In genomic region chr11:94459576-94459975, GRCh38 we compare ENCODE assay signal across 20 cellular contexts. TPM values are rescaled to one million over a fixed set of nuclear protein-coding genes. Genes with fewer than 3 reads are reported as not detected.
DNase-seq lines count a peak whose midpoint lies in the region; ATAC-seq, FAIRE-seq and TF ChIP-seq lines count a peak whose summit lies in the region.
"Had no signal": no experiment of that assay in that cellular context is flagged by ENCODE, and none has a peak within 500 bp of the region (broad histone marks: within the 10 kb centered on the region; RNA-seq: fewer than 3 reads in every experiment).

No MANE protein-coding gene starts in this region.

- H3K27ac ChIP-seq in GM12878 (ENCODE audit: control insufficient read depth, insufficient read depth), result peak overlapping the region; percentile 32
- H3K27ac ChIP-seq: BLaER1 had no signal

- CTCF ChIA-PET in GM12878 (lab: Yijun Ruan, JAX), result interaction anchor here (1.1 to 1.8 kb wide), 5 partner anchors 33 to 288 kb away, joined by 3 to 5 read pairs (median 3); no protein-coding TSS in a partner anchor
- CTCF ChIA-PET in activated CD4-positive, alpha-beta memory T cell treated with anti-CD3 and anti-CD28 coated beads for 36 hours (lab: Charles Lee), result no interaction called here

- no peaks in the 10 kb centered on the region for H3K4me1 Mint-ChIP-seq in activated CD4-positive, alpha-beta memory T cell treated with anti-CD3 and anti-CD28 coated beads for 36 hours (ENCODE audit: low read depth)
- H3K4me1 Mint-ChIP-seq: H9 had no signal

- H3K4me1 ChIP-seq in GM12878 (ENCODE audit: control insufficient read depth, insufficient read depth, low read length), result peaks cover 9% of the 10 kb centered on the region; the same call in 1 of the 2 replicates
- H3K4me1 ChIP-seq: BLaER1 had no signal

- H3K36me3 Mint-ChIP-seq in activated CD4-positive, alpha-beta memory T cell treated with anti-CD3 and anti-CD28 coated beads for 36 hours, result peaks cover 53% of the 10 kb centered on the region

- DNase-seq in GM12878 (ENCODE audit: low read depth, low spot score) (no peak), mucosa of gallbladder (ENCODE audit: low spot score) (no peak)
- DNase-seq in activated CD4-positive, alpha-beta memory T cell treated with anti-CD3 and anti-CD28 coated beads for 36 hours, result no peak
- DNase-seq: 8988T; AML-193; CD4-positive, CD25-positive, alpha-beta regulatory T cell; DMS53; GF-D8; GOT3; H9; KG1 had no signal

- no peak overlapping the region for H3K27ac Mint-ChIP-seq in activated CD4-positive, alpha-beta memory T cell treated with anti-CD3 and anti-CD28 coated beads for 36 hours
- H3K27ac Mint-ChIP-seq: H9, IgD-negative memory B cell had no signal

- intact Hi-C loops in GM12878 (cut with micrococcal nuclease; ENCODE audit: unreplicated experiment), result no loop called here
- intact Hi-C loops in activated CD4-positive, alpha-beta memory T cell treated with anti-CD3 and anti-CD28 coated beads for 36 hours (cut with micrococcal nuclease), result no loop called here

- BruUV-seq in GM12878 (replicated peaks; lab: Mats Ljungman, UMichigan), result no TSS peak

- no peak overlapping the region for H3K4me3 Mint-ChIP-seq in activated CD4-positive, alpha-beta memory T cell treated with anti-CD3 and anti-CD28 coated beads for 36 hours
- H3K4me3 Mint-ChIP-seq: CD4-positive, CD25-positive, alpha-beta regulatory T cell; H9 had no signal

- H3K9me3 Mint-ChIP-seq in activated CD4-positive, alpha-beta memory T cell treated with anti-CD3 and anti-CD28 coated beads for 36 hours, result no peaks in the 10 kb centered on the region
- H3K9me3 Mint-ChIP-seq: H9 had no signal

- FAIRE-seq in GM12878 (lab: Jason Lieb, UNC), result no peak

- no peaks in the 10 kb centered on the region for H3K79me2 ChIP-seq in GM12878 (ENCODE audit: control insufficient read depth, insufficient read depth, low read length)

- peak; percentile 52 for ATAC-seq in GM18870 (IDR thresholded peaks at IDR 0.05; ENCODE audit: unreplicated experiment)
- peak; percentile 66 for ATAC-seq in HG02678 (IDR thresholded peaks at IDR 0.05; ENCODE audit: unreplicated experiment)
- ATAC-seq in HG02973 (IDR thresholded peaks at IDR 0.05; ENCODE audit: unreplicated experiment), result peak; percentile 51
- peak; percentile 58 for ATAC-seq in GM12878
- no peak for ATAC-seq in GM21360 (IDR thresholded peaks at IDR 0.05; ENCODE audit: unreplicated experiment)
- ATAC-seq in GM21619 (IDR thresholded peaks at IDR 0.05; ENCODE audit: unreplicated experiment), result no peak

- TF ChIP-seq CTCF in GM12878 (IDR thresholded peaks at IDR 0.05 in 2 of 3, conservative IDR thresholded peaks at IDR 0.05 in 1 of 3; ENCODE audit: control insufficient read depth in 2 of 3, extremely low read depth in 1 of 3, insufficient read depth in 1 of 3, low read depth in 3 of 3, low read length in 3 of 3), result no peak

- no peak overlapping the region for H2AFZ ChIP-seq in GM12878 (ENCODE audit: control insufficient read depth, low read depth, low read length)

- H3K27me3 ChIP-seq in GM12878 (replicated peaks in 1 of 2; ENCODE audit: control insufficient read depth in 2 of 2, insufficient read depth in 2 of 2, low read length in 1 of 2), result no peaks in the 10 kb centered on the region
- H3K27me3 ChIP-seq: BLaER1 had no signal

- H3K4me3 ChIP-seq in GM12878, result no peak overlapping the region
- H3K4me3 ChIP-seq: BLaER1 had no signal

- H3K9me3 ChIP-seq in GM12878 (replicated peaks; ENCODE audit: control insufficient read depth, insufficient read depth, low read length), result no peaks in the 10 kb centered on the region
- H3K9me3 ChIP-seq: BLaER1 had no signal

- peaks cover 2 to 9% of the 10 kb centered on the region in 2 experiments for H3K36me3 ChIP-seq in GM12878 (ENCODE audit: control insufficient read depth in 2 of 2, insufficient read depth in 2 of 2, low read length in 1 of 2)

- in situ Hi-C loops in GM12878 (cut with MboI), result no loop called here

- no peak overlapping the region for H3K4me2 ChIP-seq in GM12878 (ENCODE audit: control insufficient read depth, insufficient read depth)
- H3K4me2 ChIP-seq: BLaER1 had no signal

- no peak overlapping the region for H3K9ac ChIP-seq in GM12878 (ENCODE audit: control insufficient read depth, insufficient read depth, low read length)
- H3K9ac ChIP-seq: BLaER1 had no signal

- no peak for TF ChIP-seq EP300 in GM12878 (IDR thresholded peaks at IDR 0.05; ENCODE audit: borderline replicate concordance in 1 of 2, control insufficient read depth in 1 of 2, low read depth in 2 of 2, low read length in 2 of 2)

- H3K27me3 Mint-ChIP-seq in activated CD4-positive, alpha-beta memory T cell treated with anti-CD3 and anti-CD28 coated beads for 36 hours, result no peaks in the 10 kb centered on the region
- H3K27me3 Mint-ChIP-seq: CD4-positive, CD25-positive, alpha-beta regulatory T cell; IgD-negative memory B cell had no signal

- WGBS in GM12878 (ENCODE audit: insufficient coverage, insufficient replicate concordance, low lambda C conversion rate, missing lambda C conversion rate), result 0% methylated on average over 2 of the region's 2 CpGs

- RAD21 ChIA-PET in GM12878 (lab: Charles Lee; ENCODE audit: unreplicated experiment), result interaction anchor here (1.0 to 2.3 kb wide), 2 partner anchors 14 to 33 kb away, joined by 3 to 5 read pairs; no protein-coding TSS in a partner anchor

- H4K20me1 ChIP-seq in GM12878 (ENCODE audit: control insufficient read depth, insufficient read depth), result no peaks in the 10 kb centered on the region
- H4K20me1 ChIP-seq: BLaER1 had no signal

- SMC1A ChIA-PET in GM12878 (lab: Charles Lee; ENCODE audit: uncharacterized antibody, unreplicated experiment), result interaction anchor here (1.1 to 2.2 kb wide), 8 partner anchors 8 to 275 kb away, joined by 3 to 7 read pairs (median 4); no protein-coding TSS in a partner anchor

- TF ChIP-seq POLR2A in GM12878 (IDR thresholded peaks at IDR 0.05; ENCODE audit: low read depth, low read length), result no peak

- POLR2A ChIA-PET in GM12878 (lab: Charles Lee), result interaction anchor here (1.1 kb wide), 1 partner anchor 11 kb away, joined by 3 read pairs; no protein-coding TSS in a partner anchor
- POLR2A ChIA-PET in activated CD4-positive, alpha-beta memory T cell treated with anti-CD3 and anti-CD28 coated beads for 36 hours (lab: Charles Lee), result no interaction called here

- TF ChIP-seq RAD21 in GM12878 (IDR thresholded peaks at IDR 0.05; ENCODE audit: insufficient read depth, low read depth, low read length), result no peak

RNA-seq across cellular contexts. Expression of gene MRE11, which starts 34.1 kb away (rescaled TPM):
- 152 and 163 TPM in 2 replicates for total RNA-seq in GM12878 (2013; cell fraction: nucleolus; rRNA removed)
- total RNA-seq in GM12878 (2014; rRNA removed) (20.1 and 20.2 TPM in 2 replicates), GM12878 (2014; rRNA removed; fragmentation: Illumina TruSeq; extraction: Trizol) (33.2 and 34.5 TPM in 2 replicates), GM12878 (2021) (26.1 and 28.6 TPM in 2 replicates), mucosa of gallbladder (14.8 TPM)
- polyA plus RNA-seq in GM12878 (2011; ENCODE audit: low read depth), result 14.9 TPM
- polyA plus RNA-seq in GM12878 (2011; rRNA removed) (25.2 and 49.8 TPM in 2 replicates), GM12878 (2014; fragmentation: Illumina TruSeq; extraction: Trizol) (32.5 and 40.5 TPM in 2 replicates), GM12878 (2014; fragmentation: Nextera tagmentation; extraction: Ambion mirVana) (10 to 100 TPM; 19.3 to 20.5 TPM), GM12878 (2014; rRNA removed) (16.2 and 20.3 TPM in 2 replicates), GM12878 (2016; fragmentation: Nextera tagmentation; extraction: Ambion mirVana) (10 to 100 TPM; 33.9 to 39.2 TPM)
- 6.5 and 6.6 TPM in 2 replicates for polyA plus RNA-seq in GM12878 (2011; cell fraction: cytosol; rRNA removed)
- 17.9 and 24.4 TPM in 2 replicates for polyA plus RNA-seq in GM12878 (2011; cell fraction: nucleus; rRNA removed)
- 15.6 and 20.3 TPM in 2 replicates for polyA plus RNA-seq in GM12878 (2012)
- polyA minus RNA-seq in GM12878 (2011; rRNA and poly(A)+ RNA removed), result 15.8 and 26.4 TPM in 2 replicates
- 7.8 and 9.6 TPM in 2 replicates for polyA minus RNA-seq in GM12878 (2011; cell fraction: cytosol; rRNA and poly(A)+ RNA removed)
- 19.8 and 26.0 TPM in 2 replicates for polyA minus RNA-seq in GM12878 (2011; cell fraction: nucleus; rRNA and poly(A)+ RNA removed)
- total RNA-seq in activated CD4-positive, alpha-beta memory T cell treated with anti-CD3 and anti-CD28 coated beads for 36 hours, result 10 to 100 TPM; 43.4 to 47.6 TPM

RNA-seq across cellular contexts. Expression of gene ANKRD49, which starts 34.2 kb away (rescaled TPM):
- 38.0 and 40.7 TPM in 2 replicates for total RNA-seq in GM12878 (2013; cell fraction: nucleolus; rRNA removed)
- total RNA-seq in GM12878 (2014; rRNA removed) (19.8 and 25.8 TPM in 2 replicates), GM12878 (2014; rRNA removed; fragmentation: Illumina TruSeq; extraction: Trizol) (38.5 and 39.8 TPM in 2 replicates), GM12878 (2021) (19.2 and 19.8 TPM in 2 replicates), mucosa of gallbladder (14.5 TPM)
- polyA plus RNA-seq in GM12878 (2011; ENCODE audit: low read depth), result 16.7 TPM
- polyA plus RNA-seq in GM12878 (2011; rRNA removed) (45.9 and 62.2 TPM in 2 replicates), GM12878 (2014; fragmentation: Illumina TruSeq; extraction: Trizol) (46.6 and 59.9 TPM in 2 replicates), GM12878 (2014; fragmentation: Nextera tagmentation; extraction: Ambion mirVana) (10 to 100 TPM; 33.2 to 37.1 TPM), GM12878 (2014; rRNA removed) (18.4 and 22.3 TPM in 2 replicates), GM12878 (2016; fragmentation: Nextera tagmentation; extraction: Ambion mirVana) (10 to 100 TPM; 31.7 to 34.1 TPM)
- polyA plus RNA-seq in GM12878 (2011; cell fraction: cytosol; rRNA removed), result 13.4 and 15.7 TPM in 2 replicates
- 30.1 and 42.6 TPM in 2 replicates for polyA plus RNA-seq in GM12878 (2011; cell fraction: nucleus; rRNA removed)
- polyA plus RNA-seq in GM12878 (2012), result 22.3 and 23.9 TPM in 2 replicates
- polyA minus RNA-seq in GM12878 (2011; rRNA and poly(A)+ RNA removed), result 12.1 and 21.4 TPM in 2 replicates
- polyA minus RNA-seq in GM12878 (2011; cell fraction: cytosol; rRNA and poly(A)+ RNA removed), result 4.2 and 6.8 TPM in 2 replicates
- 18.0 and 18.5 TPM in 2 replicates for polyA minus RNA-seq in GM12878 (2011; cell fraction: nucleus; rRNA and poly(A)+ RNA removed)
- 10 to 100 TPM; 18.6 to 19.2 TPM for total RNA-seq in activated CD4-positive, alpha-beta memory T cell treated with anti-CD3 and anti-CD28 coated beads for 36 hours

RNA-seq across cellular contexts. Expression of gene C11orf97, which starts 52.7 kb away (rescaled TPM):
- total RNA-seq in GM12878 (2013; cell fraction: nucleolus; rRNA removed), result not detected in 2 replicates
- total RNA-seq in GM12878 (2014; rRNA removed), result not detected in 2 replicates
- not detected in 2 replicates for total RNA-seq in GM12878 (2014; rRNA removed; fragmentation: Illumina TruSeq; extraction: Trizol)
- not detected in 2 replicates for total RNA-seq in GM12878 (2021)
- not detected for polyA plus RNA-seq in GM12878 (2011; ENCODE audit: low read depth)
- not detected in 2 replicates for polyA plus RNA-seq in GM12878 (2011; rRNA removed)
- polyA plus RNA-seq in GM12878 (2011; cell fraction: cytosol; rRNA removed), result not detected in 2 replicates
- polyA plus RNA-seq in GM12878 (2011; cell fraction: nucleus; rRNA removed), result not detected in 2 replicates
- polyA plus RNA-seq in GM12878 (2012), result not detected in 2 replicates
- not detected in 2 replicates for polyA plus RNA-seq in GM12878 (2014; fragmentation: Illumina TruSeq; extraction: Trizol)
- not detected for polyA plus RNA-seq in GM12878 (2014; fragmentation: Nextera tagmentation; extraction: Ambion mirVana)
- not detected in 2 replicates for polyA plus RNA-seq in GM12878 (2014; rRNA removed)
- not detected for polyA plus RNA-seq in GM12878 (2016; fragmentation: Nextera tagmentation; extraction: Ambion mirVana)
- polyA minus RNA-seq in GM12878 (2011; rRNA and poly(A)+ RNA removed), result not detected in 2 replicates
- polyA minus RNA-seq in GM12878 (2011; cell fraction: cytosol; rRNA and poly(A)+ RNA removed), result not detected in 2 replicates
- polyA minus RNA-seq in GM12878 (2011; cell fraction: nucleus; rRNA and poly(A)+ RNA removed), result not detected in 2 replicates
- total RNA-seq in activated CD4-positive, alpha-beta memory T cell treated with anti-CD3 and anti-CD28 coated beads for 36 hours, result not detected
- total RNA-seq in mucosa of gallbladder, result not detected
- total RNA-seq: CD4-positive, CD25-positive, alpha-beta regulatory T cell; H9; HT1080; LHCN-M2 had no signal
- polyA plus RNA-seq: CD4-positive, CD25-positive, alpha-beta regulatory T cell; IgD-negative memory B cell had no signal

RNA-seq across cellular contexts. Expression of gene GPR83, which starts 58.4 kb away (rescaled TPM):
- total RNA-seq in GM12878 (2013; cell fraction: nucleolus; rRNA removed), result 0.34 and 0.77 TPM in 2 replicates
- total RNA-seq in GM12878 (2014; rRNA removed) (not detected in 2 replicates), GM12878 (2014; rRNA removed; fragmentation: Illumina TruSeq; extraction: Trizol) (not detected in 2 replicates), GM12878 (2021) (0.11 TPM in 1 of 2 replicates, not detected in the other), mucosa of gallbladder (0.09 TPM)
- 0.16 TPM for polyA plus RNA-seq in GM12878 (2011; ENCODE audit: low read depth)
- polyA plus RNA-seq in GM12878 (2011; rRNA removed) (0.16 and 0.19 TPM in 2 replicates), GM12878 (2014; fragmentation: Illumina TruSeq; extraction: Trizol) (0.03 and 0.16 TPM in 2 replicates), GM12878 (2014; fragmentation: Nextera tagmentation; extraction: Ambion mirVana) (not detected), GM12878 (2014; rRNA removed) (0.05 and 0.08 TPM in 2 replicates), GM12878 (2016; fragmentation: Nextera tagmentation; extraction: Ambion mirVana) (not detected)
- 0.13 and 0.21 TPM in 2 replicates for polyA plus RNA-seq in GM12878 (2011; cell fraction: cytosol; rRNA removed)
- 0.84 and 1.4 TPM in 2 replicates for polyA plus RNA-seq in GM12878 (2011; cell fraction: nucleus; rRNA removed)
- 0.04 and 0.12 TPM in 2 replicates for polyA plus RNA-seq in GM12878 (2012)
- 0.51 and 0.52 TPM in 2 replicates for polyA minus RNA-seq in GM12878 (2011; rRNA and poly(A)+ RNA removed)
- not detected in 2 replicates for polyA minus RNA-seq in GM12878 (2011; cell fraction: cytosol; rRNA and poly(A)+ RNA removed)
- 0.60 and 1.5 TPM in 2 replicates for polyA minus RNA-seq in GM12878 (2011; cell fraction: nucleus; rRNA and poly(A)+ RNA removed)
- total RNA-seq in activated CD4-positive, alpha-beta memory T cell treated with anti-CD3 and anti-CD28 coated beads for 36 hours, result not detected
- total RNA-seq: H9, LHCN-M2 had no signal

Comparison
In these comparisons a context has a peak if more than half of its experiments do, and no peak if none do; other contexts are left out.
1. ATAC-seq: peak in GM18870 (single experiment), HG02678 (single experiment), HG02973 (single experiment) and GM12878 (single experiment); none in GM21360 (single experiment) and GM21619 (single experiment).